ENCODE assay signal across 15 cellular contexts in genomic region chr17:58534901-58535421, GRCh38. TPM values are rescaled to one million over a fixed set of nuclear protein-coding genes. Genes with fewer than 3 reads are reported as not detected.
A peak's percentile ranks its signal among the peaks of the same experiment; 100 is the strongest.
DNase-seq lines count a peak whose midpoint lies in the region; ATAC-seq and TF ChIP-seq lines count a peak whose summit lies in the region.
"Had no signal": no experiment of that assay in that cellular context is flagged by ENCODE, and none has a peak within 500 bp of the region (broad histone marks: within the 10 kb centered on the region; RNA-seq: fewer than 3 reads in every experiment).

No MANE protein-coding gene starts in this region.

- H3K9me3 Mint-ChIP-seq in HFFc6 = no peaks in the 10 kb centered on the region
- no peaks in the 10 kb centered on the region for H3K9me3 Mint-ChIP-seq in CD4-positive, alpha-beta T cell
- H3K9me3 Mint-ChIP-seq: activated CD8-positive, alpha-beta T cell treated with anti-CD3 and anti-CD28 coated beads for 36 hours; activated naive CD8-positive, alpha-beta T cell treated with anti-CD3 and anti-CD28 coated beads, Interleukin-2, amount 10 ng/mL, durations not matched to agents 7 days and 5 days had no signal

- H3K27ac ChIP-seq in RWPE2 (ENCODE audit: poor library complexity, severe bottlenecking) (no peak overlapping the region), psoas muscle (no peak overlapping the region)
- no peak overlapping the region for H3K27ac ChIP-seq in CD4-positive, alpha-beta T cell (ENCODE audit: low read depth, low read length)
- H3K27ac ChIP-seq: HL-60 had no signal

- 66 to 82% (median 66%) methylated on average over 4 of the region's 4 CpGs for WGBS in psoas muscle, 3 donors

- H3K9me3 ChIP-seq in RWPE2 (ENCODE audit: severe bottlenecking) (no peaks in the 10 kb centered on the region), psoas muscle (no peaks in the 10 kb centered on the region)
- no peaks in the 10 kb centered on the region for H3K9me3 ChIP-seq in CD4-positive, alpha-beta T cell (ENCODE audit: control insufficient read depth, low read length)

- no peaks in the 10 kb centered on the region for H3K36me3 Mint-ChIP-seq in HFFc6 (ENCODE audit: low read depth)
- no peaks in the 10 kb centered on the region for H3K36me3 Mint-ChIP-seq in CD4-positive, alpha-beta T cell (ENCODE audit: low read depth)
- H3K36me3 Mint-ChIP-seq: activated naive CD8-positive, alpha-beta T cell treated with anti-CD3 and anti-CD28 coated beads, Interleukin-2, amount 10 ng/mL, durations not matched to agents 7 days and 5 days had no signal

- peak; percentile 70 for DNase-seq in HFFc6
- no peak for DNase-seq in RWPE2 (ENCODE audit: low spot score)
- DNase-seq in fibroblast of pulmonary artery (ENCODE audit: low read depth) = peak; percentile 55
- DNase-seq in renal cortical epithelial cell (ENCODE audit: low read depth) = peak; percentile 68
- DNase-seq in psoas muscle = no peak
- no peak for DNase-seq in NCI-H146 (lab: John Stamatoyannopoulos, UW)
- DNase-seq in CD4-positive, alpha-beta T cell = no peak
- DNase-seq: activated CD8-positive, alpha-beta T cell treated with anti-CD3 and anti-CD28 coated beads for 36 hours; activated naive CD8-positive, alpha-beta T cell treated with anti-CD3 and anti-CD28 coated beads, Interleukin-2, amount 10 ng/mL, durations not matched to agents 7 days and 5 days; NCI-H2107 had no signal

- POLR2A ChIA-PET in CD4-positive, alpha-beta T cell (lab: Charles Lee) = no interaction called here

- TF ChIP-seq CTCF in HFFc6 (IDR thresholded peaks at IDR 0.05) = no peak
- TF ChIP-seq CTCF in RWPE2 (IDR thresholded peaks at IDR 0.05; ENCODE audit: poor library complexity, severe bottlenecking) = no peak
- no peak for TF ChIP-seq CTCF in fibroblast of pulmonary artery (IDR thresholded peaks at IDR 0.05; ENCODE audit: low read length, missing control alignments)
- no peak for TF ChIP-seq CTCF in psoas muscle (IDR thresholded peaks at IDR 0.05)
- no peak for TF ChIP-seq CTCF in CD4-positive, alpha-beta T cell (IDR thresholded peaks at IDR 0.05)

- peaks cover 23% of the 10 kb centered on the region for H3K27me3 Mint-ChIP-seq in HFFc6 (ENCODE audit: insufficient read depth)
- H3K27me3 Mint-ChIP-seq in CD4-positive, alpha-beta T cell = peaks cover 36% of the 10 kb centered on the region

- H3K27me3 ChIP-seq in RWPE2 (ENCODE audit: insufficient read depth, poor library complexity, severe bottlenecking) (no peaks in the 10 kb centered on the region), psoas muscle (ENCODE audit: insufficient read depth in 3 of 3, low read length in 2 of 3) (no peaks in the 10 kb centered on the region)
- peaks cover 6% of the 10 kb centered on the region for H3K27me3 ChIP-seq in CD4-positive, alpha-beta T cell (ENCODE audit: control insufficient read depth, insufficient read depth, low read length)

- H3K36me3 ChIP-seq in RWPE2 (ENCODE audit: low read depth) = no peaks in the 10 kb centered on the region
- H3K36me3 ChIP-seq in psoas muscle (ENCODE audit: insufficient read depth in 1 of 2, low read depth in 1 of 2) = no peaks in the 10 kb centered on the region

- ATAC-seq in RWPE2 (ENCODE audit: low read depth) = peak; percentile 77
- no peak for ATAC-seq in psoas muscle
- no peak for ATAC-seq in HG03108 (IDR thresholded peaks at IDR 0.05; ENCODE audit: unreplicated experiment)
- no peak for ATAC-seq in CD4-positive, alpha-beta T cell (ENCODE audit: poor library complexity)
- ATAC-seq: activated CD8-positive, alpha-beta T cell treated with anti-CD3 and anti-CD28 coated beads for 36 hours; SK-N-SH treated with all-trans-retinoic acid at 6 μM for 48 hours had no signal

- H3K27ac Mint-ChIP-seq in HFFc6 = no peak overlapping the region
- H3K27ac Mint-ChIP-seq in CD4-positive, alpha-beta T cell = no peak overlapping the region
- H3K27ac Mint-ChIP-seq: activated CD8-positive, alpha-beta T cell treated with anti-CD3 and anti-CD28 coated beads for 36 hours; activated naive CD8-positive, alpha-beta T cell treated with anti-CD3 and anti-CD28 coated beads, Interleukin-2, amount 10 ng/mL, durations not matched to agents 7 days and 5 days; progenitor cell of endocrine pancreas had no signal

- CTCF ChIA-PET in CD4-positive, alpha-beta T cell (lab: Charles Lee) = no interaction called here

- no peak overlapping the region for H3K4me3 Mint-ChIP-seq in HFFc6
- H3K4me3 Mint-ChIP-seq in CD4-positive, alpha-beta T cell = no peak overlapping the region
- H3K4me3 Mint-ChIP-seq: activated CD8-positive, alpha-beta T cell treated with anti-CD3 and anti-CD28 coated beads for 36 hours; activated naive CD8-positive, alpha-beta T cell treated with anti-CD3 and anti-CD28 coated beads, Interleukin-2, amount 10 ng/mL, durations not matched to agents 7 days and 5 days had no signal

- intact Hi-C loops in psoas muscle (cut with DNase I) = no loop called here
- intact Hi-C loops in CD4-positive, alpha-beta T cell (cut with DNase I, micrococcal nuclease) = loop anchor here in 1 of 2 experiments (5.0 kb wide), 1 partner anchor 157 kb away; the partner anchor contains the start of genes RAD51C and TEX14

- H3K4me3 ChIP-seq in RWPE2 (ENCODE audit: severe bottlenecking) (no peak overlapping the region), fibroblast of pulmonary artery (replicated peaks; ENCODE audit: low read depth, low read length) (no peak overlapping the region), psoas muscle (no peak overlapping the region)

- H3K4me1 ChIP-seq in RWPE2 (ENCODE audit: insufficient read depth, poor library complexity, severe bottlenecking) (peaks cover 12% of the 10 kb centered on the region), psoas muscle (peaks cover 6% of the 10 kb centered on the region)

- peaks cover 17% of the 10 kb centered on the region for H3K4me1 Mint-ChIP-seq in HFFc6 (ENCODE audit: low read depth)
- no peaks in the 10 kb centered on the region for H3K4me1 Mint-ChIP-seq in CD4-positive, alpha-beta T cell (ENCODE audit: low read depth)

RNA-seq across cellular contexts. Expression of gene MTMR4, which starts 20.5 kb away (rescaled TPM):
- total RNA-seq in HFFc6 (2021; fragmentation: NEBNext Ultra II Directional; extraction: Animal tissue kit (Norgen Biotek cat#: 25700)) = 10 to 100 TPM; 25.3 to 32.2 (median 28.2) TPM
- total RNA-seq in renal cortical epithelial cell (41.7 and 46.1 TPM in 2 replicates), psoas muscle (10 to 100 TPM in 3 of 4 donors, 1 to 10 TPM in 1; 4.5 to 11.2 (median 10.8) TPM)
- polyA plus RNA-seq in psoas muscle = 1 to 10 TPM; 2.4 to 7.7 (median 4.0) TPM
- 10 to 100 TPM; 28.8 to 30.0 TPM for total RNA-seq in CD4-positive, alpha-beta T cell

RNA-seq across cellular contexts. Expression of gene HSF5, which starts 46.8 kb away (rescaled TPM):
- not detected for total RNA-seq in HFFc6 (2021; fragmentation: NEBNext Ultra II Directional; extraction: Animal tissue kit (Norgen Biotek cat#: 25700))
- total RNA-seq in renal cortical epithelial cell (under 0.01 TPM in 1 of 2 replicates, not detected in the other), psoas muscle (not detected)
- polyA plus RNA-seq in psoas muscle = not detected
- 1 to 10 TPM; 1.6 to 1.7 TPM for total RNA-seq in CD4-positive, alpha-beta T cell
- total RNA-seq: endothelial cell of umbilical vein had no signal

Comparison
In these comparisons a context has a peak if more than half of its experiments do, and no peak if none do; other contexts are left out.
1. DNase-seq: peak in HFFc6 (single experiment), fibroblast of pulmonary artery (single experiment) and renal cortical epithelial cell (single experiment); none in RWPE2 (single experiment), psoas muscle (0 of 2), NCI-H146 (single experiment) and CD4-positive, alpha-beta T cell (0 of 10).